In genomic region chr10:95121904-95122303, GRCh38 we compare ENCODE assay signal across 21 cellular contexts. TPM values are rescaled to one million over a fixed set of nuclear protein-coding genes. Genes with fewer than 3 reads are reported as not detected.
DNase-seq lines count a peak whose midpoint lies in the region; ATAC-seq and TF ChIP-seq lines count a peak whose summit lies in the region.
"Had no signal": no experiment of that assay in that cellular context is flagged by ENCODE, and none has a peak within 500 bp of the region (broad histone marks: within the 10 kb centered on the region; RNA-seq: fewer than 3 reads in every experiment).

No MANE protein-coding gene starts in this region.

- no peaks in the 10 kb centered on the region for H3K36me3 ChIP-seq in right lobe of liver
- no peaks in the 10 kb centered on the region for H3K36me3 ChIP-seq in psoas muscle (ENCODE audit: insufficient read depth in 1 of 2, low read depth in 1 of 2)
- H3K36me3 ChIP-seq: thoracic aorta had no signal

- H3K4me3 ChIP-seq in choroid plexus epithelial cell (ENCODE audit: low read depth, low read length): no peak overlapping the region
- H3K4me3 ChIP-seq in right lobe of liver: no peak overlapping the region
- H3K4me3 ChIP-seq in psoas muscle: no peak overlapping the region
- H3K4me3 ChIP-seq: thoracic aorta had no signal

- H3K27me3 ChIP-seq in right lobe of liver: no peaks in the 10 kb centered on the region
- H3K27me3 ChIP-seq in psoas muscle (ENCODE audit: insufficient read depth in 3 of 3, low read length in 2 of 3): no peaks in the 10 kb centered on the region

- H3K27ac ChIP-seq in right lobe of liver: peak overlapping the region in 2 of 3 donors; percentile 12 to 68
- H3K27ac ChIP-seq in psoas muscle: no peak overlapping the region
- H3K27ac ChIP-seq: thoracic aorta had no signal

- peak; percentile 49 for DNase-seq in COLO668 (lab: John Stamatoyannopoulos, UW; ENCODE audit: unreplicated experiment)
- DNase-seq in NCI-H1105 (lab: John Stamatoyannopoulos, UW): peak; percentile 1
- DNase-seq in choroid plexus epithelial cell (ENCODE audit: low read depth): peak; percentile 51
- peak; percentile 46 to 85 (median 80) for DNase-seq in right lobe of liver
- no peak for DNase-seq in NCI-H82 treated with DMSO at 0.1 percent for 48 hours (lab: John Stamatoyannopoulos, UW; ENCODE audit: unreplicated experiment)
- DNase-seq in psoas muscle: no peak
- DNase-seq: activated CD8-positive, alpha-beta memory T cell treated with anti-CD3 and anti-CD28 coated beads, Interleukin-2, amount 50 U/mL, for 48 hours; activated effector memory CD4-positive, alpha-beta T cell treated with anti-CD3 and anti-CD28 coated beads, Interleukin-2, amount 50 U/mL, for 16 hours; amniotic stem cell; caudate nucleus; CD8-positive, alpha-beta T cell; erythroblast; glutamatergic neuron; NCI-H1417 treated with DMSO at 0.1 percent for 48 hours; NCI-H2227 treated with DMSO at 0.1 percent for 48 hours had no signal

- H3K9me3 ChIP-seq in right lobe of liver (no peaks in the 10 kb centered on the region), psoas muscle (no peaks in the 10 kb centered on the region)

- TF ChIP-seq CTCF in choroid plexus epithelial cell (conservative IDR thresholded peaks at IDR 0.05; ENCODE audit: low read depth, low read length) (no peak), right lobe of liver (IDR thresholded peaks at IDR 0.05) (no peak), psoas muscle (IDR thresholded peaks at IDR 0.05) (no peak)

- WGBS in right lobe of liver (ENCODE audit: insufficient coverage, low coverage, low lambda C conversion rate, missing lambda C conversion rate): 7% methylated on average over 2 of the region's 2 CpGs
- WGBS in psoas muscle, 3 donors: 43 to 66% (median 61%) methylated on average over 2 of the region's 2 CpGs

- no peak for TF ChIP-seq POLR2A in right lobe of liver (IDR thresholded peaks at IDR 0.05)

- H3K4me1 ChIP-seq in right lobe of liver (peaks cover 0 to 50% (median 9%) of the 10 kb centered on the region in 4 donors), psoas muscle (no peaks in the 10 kb centered on the region)

- intact Hi-C loops in right lobe of liver (cut with DNase I) (no loop called here), psoas muscle (cut with DNase I) (no loop called here)

- ATAC-seq in right lobe of liver: peak; percentile 84 to 91 (median 86)
- no peak for ATAC-seq in HG03442 (IDR thresholded peaks at IDR 0.05; ENCODE audit: unreplicated experiment)
- no peak for ATAC-seq in HG02759 (IDR thresholded peaks at IDR 0.05; ENCODE audit: unreplicated experiment)
- no peak for ATAC-seq in psoas muscle
- ATAC-seq: CD8-positive, alpha-beta T cell had no signal

RNA-seq across cellular contexts. Expression of gene CYP2C8, which starts 52.6 kb away (rescaled TPM):
- total RNA-seq in right lobe of liver: 1,000 to 10,000 TPM in 3 of 6 experiments, 100 to 1,000 TPM in 3; 176 to 3,507 (median 1,131) TPM
- under 1 TPM in 1 of 4 donors, not detected in 3; 0.38 TPM for total RNA-seq in psoas muscle
- under 1 TPM in 2 of 3 donors, not detected in 1; 0.06 to 0.07 TPM for polyA plus RNA-seq in psoas muscle
- total RNA-seq: LHCN-M2; lower leg skin; T-helper 1 cell treated with Interleukin-12 subunit alpha and Interleukin-12 subunit beta and Interleukin-4 antibody, amounts not matched to agents 30 ng/mL and 1 ng/mL, for 36 hours; thoracic aorta had no signal

Comparison
In these comparisons a context has a peak if more than half of its experiments do, and no peak if none do; other contexts are left out.
1. DNase-seq: peak in COLO668 (single experiment), NCI-H1105 (single experiment), choroid plexus epithelial cell (single experiment) and right lobe of liver (3 of 3); none in NCI-H82 treated with DMSO at 0.1 percent for 48 hours (single experiment) and psoas muscle (0 of 2).
2. ATAC-seq: peak in right lobe of liver (4 of 4); none in HG03442 (single experiment), HG02759 (single experiment) and psoas muscle (0 of 4).
3. RNA of gene CYP2C8, which starts 52.6 kb away (total RNA-seq): 176 to 3,507 TPM in right lobe of liver; 0.38 TPM in psoas muscle; every median in the first group is over 100 times any median in the second.